8 cellular contexts compared by ENCODE assay signal in the genomic region with DNA sequence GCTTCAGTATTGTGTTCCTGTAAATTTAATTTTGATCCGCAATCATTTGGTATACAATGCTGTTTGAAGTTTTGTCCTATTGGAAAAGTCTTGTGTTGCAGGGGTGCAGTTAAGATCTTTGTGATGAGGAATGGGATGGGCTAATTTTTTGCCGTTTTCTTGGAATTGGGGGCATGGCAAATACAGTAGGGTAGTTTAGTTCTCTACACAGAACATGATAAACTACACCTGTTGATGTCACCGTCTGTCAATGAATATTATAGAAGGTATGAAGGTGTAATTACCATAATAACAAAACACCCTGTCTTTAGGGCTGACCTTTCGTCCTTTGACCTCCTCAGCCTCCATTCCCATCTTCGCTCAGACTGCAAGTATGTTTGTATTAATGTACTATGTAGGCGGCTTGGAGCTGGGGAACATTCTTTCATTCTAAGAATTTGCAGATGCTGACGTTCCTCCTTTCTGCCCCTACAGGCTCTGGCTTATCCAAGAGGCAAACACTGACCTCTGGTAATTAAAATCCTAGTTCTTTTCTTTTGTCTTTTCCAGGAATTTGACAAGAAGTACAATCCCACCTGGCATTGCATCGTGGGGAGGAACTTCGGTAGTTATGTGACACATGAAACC. TPM values are rescaled to one million over a fixed set of nuclear protein-coding genes. Genes with fewer than 3 reads are reported as not detected.
DNase-seq lines count a peak whose midpoint lies in the region; ATAC-seq and TF ChIP-seq lines count a peak whose summit lies in the region.

No MANE protein-coding gene starts in this region.

- no peak for DNase-seq in CD4-positive, alpha-beta T cell
- DNase-seq in NT2/D1 (ENCODE audit: low read depth, low spot score) (no peak), endodermal cell (no peak), neuronal stem cell (ENCODE audit: low spot score) (no peak), middle frontal gyrus (ENCODE audit: extremely low spot score, low spot score) (no peak)

- H3K4me3 Mint-ChIP-seq in CD4-positive, alpha-beta T cell: peak overlapping the region; percentile 92
- peak overlapping the region; percentile 96 for H3K4me3 Mint-ChIP-seq in endodermal cell

- peaks cover 44% of the 10 kb centered on the region for H3K36me3 ChIP-seq in NT2/D1 (ENCODE audit: insufficient read depth, insufficient read length, low read length)
- H3K36me3 ChIP-seq in endodermal cell (ENCODE audit: control insufficient read depth, insufficient read depth, low read length): peaks cover 28% of the 10 kb centered on the region
- peaks cover 8 to 53% of the 10 kb centered on the region in 2 donors for H3K36me3 ChIP-seq in neuronal stem cell (replicated peaks in 1 of 2; ENCODE audit: control insufficient read depth in 2 of 2, insufficient read depth in 2 of 2, low read length in 2 of 2)

- H3K23ac ChIP-seq in neuronal stem cell (ENCODE audit: low read depth, low read length, poor library complexity): no peak overlapping the region

- POLR2A ChIA-PET in CD4-positive, alpha-beta T cell (lab: Charles Lee): interaction anchor here (0.8 to 3.5 kb wide), 6 partner anchors 29 to 297 kb away, joined by 3 to 27 read pairs (median 10); a partner anchor contains a TSS

- no peak overlapping the region for H3K4ac ChIP-seq in neuronal stem cell (ENCODE audit: low read length)

- CTCF ChIA-PET in CD4-positive, alpha-beta T cell (lab: Charles Lee): interaction anchor here (0.9 to 3.3 kb wide), 4 partner anchors 18 to 195 kb away, joined by 3 to 14 read pairs (median 4); a partner anchor contains a TSS

- no peak for ATAC-seq in CD4-positive, alpha-beta T cell (ENCODE audit: poor library complexity)
- no peak for ATAC-seq in HG02678 (IDR thresholded peaks at IDR 0.05; ENCODE audit: unreplicated experiment)
- no peak for ATAC-seq in GM21737 (IDR thresholded peaks at IDR 0.05; ENCODE audit: unreplicated experiment)
- ATAC-seq in HG03039 (IDR thresholded peaks at IDR 0.05; ENCODE audit: unreplicated experiment): no peak

- no peak overlapping the region for H2BK15ac ChIP-seq in neuronal stem cell (ENCODE audit: low read length)

- H3K79me1 ChIP-seq in neuronal stem cell (ENCODE audit: low read depth, low read length): no peaks in the 10 kb centered on the region

- H3K4me3 ChIP-seq in NT2/D1 (ENCODE audit: insufficient read length, low read depth): peak overlapping the region; percentile 96
- peak overlapping the region; percentile 92 for H3K4me3 ChIP-seq in endodermal cell (ENCODE audit: low read length)
- H3K4me3 ChIP-seq in neuronal stem cell (ENCODE audit: low read length in 2 of 2): peak overlapping the region in 1 of 2 donors; percentile 86

- H4K91ac ChIP-seq in neuronal stem cell (ENCODE audit: low read depth, low read length, poor library complexity): no peak overlapping the region

- no peaks in the 10 kb centered on the region for H3K27me3 ChIP-seq in CD4-positive, alpha-beta T cell (ENCODE audit: control insufficient read depth, insufficient read depth, low read length)
- H3K27me3 ChIP-seq in NT2/D1 (ENCODE audit: insufficient read depth, insufficient read length) (no peaks in the 10 kb centered on the region), endodermal cell (ENCODE audit: control insufficient read depth, insufficient read depth, low read length, poor library complexity, severe bottlenecking) (no peaks in the 10 kb centered on the region), neuronal stem cell (ENCODE audit: control insufficient read depth in 3 of 3, insufficient read depth in 3 of 3, low read depth in 1 of 3, low read length in 3 of 3) (no peaks in the 10 kb centered on the region)

- H3K27ac Mint-ChIP-seq in CD4-positive, alpha-beta T cell: peak overlapping the region; percentile 82
- H3K27ac Mint-ChIP-seq in endodermal cell: peak overlapping the region; percentile 94

- no peak overlapping the region for H2AFZ ChIP-seq in neuronal stem cell (ENCODE audit: low read length)

- H2BK120ac ChIP-seq in neuronal stem cell (ENCODE audit: low read depth, low read length): no peak overlapping the region

- peaks cover 44% of the 10 kb centered on the region for H3K36me3 Mint-ChIP-seq in CD4-positive, alpha-beta T cell (ENCODE audit: low read depth)
- peaks cover 39% of the 10 kb centered on the region for H3K36me3 Mint-ChIP-seq in endodermal cell (ENCODE audit: low read depth)

- H2BK5ac ChIP-seq in neuronal stem cell (ENCODE audit: low read length): no peak overlapping the region

- H3K27me3 Mint-ChIP-seq in CD4-positive, alpha-beta T cell: no peaks in the 10 kb centered on the region
- H3K27me3 Mint-ChIP-seq in endodermal cell (ENCODE audit: insufficient read depth): no peaks in the 10 kb centered on the region

- H3K9me3 ChIP-seq in CD4-positive, alpha-beta T cell (ENCODE audit: control insufficient read depth, low read length): no peaks in the 10 kb centered on the region
- H3K9me3 ChIP-seq in NT2/D1 (ENCODE audit: insufficient read depth, low read length) (no peaks in the 10 kb centered on the region), endodermal cell (ENCODE audit: control insufficient read depth, low read length) (no peaks in the 10 kb centered on the region), neuronal stem cell (replicated peaks in 1 of 2; ENCODE audit: control insufficient read depth in 2 of 2, insufficient read depth in 1 of 2, low read depth in 1 of 2, low read length in 2 of 2) (no peaks in the 10 kb centered on the region)

- 63 to 81% methylated on average over 2 to 8 of the region's 9 CpGs for WGBS in endodermal cell (ENCODE audit: insufficient coverage in 1 of 2, insufficient read length in 1 of 2), 2 experiments
- WGBS in neuronal stem cell (ENCODE audit: extremely low coverage in 2 of 2, insufficient read length in 2 of 2, insufficient replicate concordance in 1 of 2), 2 donors: no CpG with 5 or more reads among the region's 9 CpGs

- peak overlapping the region; percentile 75 for H3K4me2 ChIP-seq in neuronal stem cell (ENCODE audit: insufficient read depth, low read length, poor library complexity, severe bottlenecking)

- intact Hi-C loops in CD4-positive, alpha-beta T cell (cut with DNase I, micrococcal nuclease): loop anchor here (2.0 to 5.0 kb wide), 6 partner anchors 29 to 141 kb away; a partner anchor contains a TSS

- H3K9me3 Mint-ChIP-seq in CD4-positive, alpha-beta T cell: no peaks in the 10 kb centered on the region
- no peaks in the 10 kb centered on the region for H3K9me3 Mint-ChIP-seq in endodermal cell

- H3K4me1 ChIP-seq in NT2/D1 (ENCODE audit: insufficient read depth, insufficient read length) (no peaks in the 10 kb centered on the region), endodermal cell (ENCODE audit: control insufficient read depth, insufficient read depth, low read length) (peaks cover 3% of the 10 kb centered on the region), neuronal stem cell (ENCODE audit: control insufficient read depth in 2 of 2, insufficient read depth in 1 of 2, low read depth in 1 of 2, low read length in 2 of 2) (peaks cover 6 to 10% of the 10 kb centered on the region in 2 donors)

- peak overlapping the region; percentile 84 for H3K9ac ChIP-seq in NT2/D1 (ENCODE audit: insufficient read length, low read depth)
- peak overlapping the region; percentile 91 for H3K9ac ChIP-seq in endodermal cell (ENCODE audit: extremely low read depth, low read length, poor library complexity, severe bottlenecking)
- H3K9ac ChIP-seq in neuronal stem cell (ENCODE audit: low read depth, low read length, poor library complexity): no peak overlapping the region

- peaks cover 44% of the 10 kb centered on the region for H3K4me1 Mint-ChIP-seq in CD4-positive, alpha-beta T cell (ENCODE audit: low read depth)
- peaks cover 29% of the 10 kb centered on the region for H3K4me1 Mint-ChIP-seq in endodermal cell

- no peak overlapping the region for H3K18ac ChIP-seq in neuronal stem cell (ENCODE audit: low read length)

- H2AK5ac ChIP-seq in neuronal stem cell (ENCODE audit: low read depth, low read length): no peak overlapping the region

- no peak overlapping the region for H4K8ac ChIP-seq in neuronal stem cell (ENCODE audit: low read depth, low read length)

- TF ChIP-seq CTCF in CD4-positive, alpha-beta T cell (IDR thresholded peaks at IDR 0.05): no peak
- no peak for TF ChIP-seq CTCF in endodermal cell (conservative IDR thresholded peaks at IDR 0.05)

- H3K14ac ChIP-seq in neuronal stem cell (ENCODE audit: low read length): no peak overlapping the region

- H3K27ac ChIP-seq in CD4-positive, alpha-beta T cell (ENCODE audit: low read depth, low read length): peak overlapping the region; percentile 74
- no peak overlapping the region for H3K27ac ChIP-seq in endodermal cell (ENCODE audit: low read depth, low read length)
- no peak overlapping the region for H3K27ac ChIP-seq in neuronal stem cell (replicated peaks; ENCODE audit: low read length)

- H2BK12ac ChIP-seq in neuronal stem cell (ENCODE audit: low read length): no peak overlapping the region

RNA-seq across cellular contexts. Expression of a gene that starts 1.7 kb away (rescaled TPM):
- total RNA-seq in CD4-positive, alpha-beta T cell: 10 to 100 TPM; 23.6 to 24.5 TPM
- 100 to 1,000 TPM; 326 to 424 TPM for total RNA-seq in endodermal cell
- 494 TPM for polyA plus RNA-seq in endodermal cell (2013, experiment 1 of 2)
- 464 TPM for polyA plus RNA-seq in endodermal cell (2013, experiment 2 of 2)
- 268 TPM for polyA plus RNA-seq in neuronal stem cell (2013, experiment 1 of 2)
- polyA plus RNA-seq in neuronal stem cell (2013, experiment 2 of 2): 269 TPM

RNA-seq across cellular contexts. Expression of a gene that starts 28.1 kb away (rescaled TPM):
- total RNA-seq in CD4-positive, alpha-beta T cell: 100 to 1,000 TPM; 124 TPM
- 100 to 1,000 TPM; 291 to 324 TPM for total RNA-seq in endodermal cell
- 223 TPM for polyA plus RNA-seq in endodermal cell (2013, experiment 1 of 2)
- polyA plus RNA-seq in endodermal cell (2013, experiment 2 of 2): 209 TPM
- 234 TPM for polyA plus RNA-seq in neuronal stem cell (2013, experiment 1 of 2)
- 239 TPM for polyA plus RNA-seq in neuronal stem cell (2013, experiment 2 of 2)

RNA-seq across cellular contexts. Expression of a gene that starts 31.3 kb away (rescaled TPM):
- total RNA-seq in CD4-positive, alpha-beta T cell: 1 to 10 TPM; 6.9 to 7.1 TPM
- total RNA-seq in endodermal cell: 10 to 100 TPM; 35.5 to 55.1 TPM
- polyA plus RNA-seq in endodermal cell (2013, experiment 1 of 2): 57.3 TPM
- 51.5 TPM for polyA plus RNA-seq in endodermal cell (2013, experiment 2 of 2)
- polyA plus RNA-seq in neuronal stem cell (2013, experiment 1 of 2): 46.5 TPM
- 46.1 TPM for polyA plus RNA-seq in neuronal stem cell (2013, experiment 2 of 2)

RNA-seq across cellular contexts. Expression of a gene that starts 36.5 kb away (rescaled TPM):
- total RNA-seq in CD4-positive, alpha-beta T cell: 100 to 1,000 TPM; 441 to 446 TPM
- total RNA-seq in endodermal cell: 100 to 1,000 TPM; 167 to 182 TPM
- 109 TPM for polyA plus RNA-seq in endodermal cell (2013, experiment 1 of 2)
- 107 TPM for polyA plus RNA-seq in endodermal cell (2013, experiment 2 of 2)
- 124 TPM for polyA plus RNA-seq in neuronal stem cell (2013, experiment 1 of 2)
- polyA plus RNA-seq in neuronal stem cell (2013, experiment 2 of 2): 123 TPM

RNA-seq across cellular contexts. Expression of a gene that starts 51.4 kb away (rescaled TPM):
- total RNA-seq in CD4-positive, alpha-beta T cell: 10 to 100 TPM; 18.6 to 19.4 TPM
- 10 to 100 TPM; 24.5 to 33.2 TPM for total RNA-seq in endodermal cell
- polyA plus RNA-seq in endodermal cell (2013, experiment 1 of 2): 23.9 TPM
- polyA plus RNA-seq in endodermal cell (2013, experiment 2 of 2): 22.8 TPM
- 27.6 TPM for polyA plus RNA-seq in neuronal stem cell (2013, experiment 1 of 2)
- polyA plus RNA-seq in neuronal stem cell (2013, experiment 2 of 2): 28.7 TPM

Comparison
In these comparisons a context has a peak if more than half of its experiments do, and no peak if none do; other contexts are left out.
1. RNA of a gene that starts 1.7 kb away (total RNA-seq): 326 to 424 TPM in endodermal cell; 23.6 to 24.5 TPM in CD4-positive, alpha-beta T cell; every median in the first group is over 10 times any median in the second.
2. RNA of a gene that starts 31.3 kb away (total RNA-seq): 35.5 to 55.1 TPM in endodermal cell; 6.9 to 7.1 TPM in CD4-positive, alpha-beta T cell; every median in the first group is over 4 times any median in the second.